9 cellular contexts compared by ENCODE assay signal in genomic region chr7:88546808-88547207, GRCh38.
DNase-seq lines count a peak whose midpoint lies in the region; ATAC-seq and TF ChIP-seq lines count a peak whose summit lies in the region.
"Had no signal": no experiment of that assay in that cellular context is flagged by ENCODE, and none has a peak within 500 bp of the region (broad histone marks: within the 10 kb centered on the region; RNA-seq: fewer than 3 reads in every experiment).

No MANE protein-coding gene starts in this region.

- H3K36me3 ChIP-seq in PC-3 (ENCODE audit: low read depth, low read length) = no peaks in the 10 kb centered on the region

- H3K4me3 Mint-ChIP-seq in activated CD4-positive, alpha-beta T cell treated with anti-CD3 and anti-CD28 coated beads, Interleukin-2, amount 10 ng/mL, durations not matched to agents 7 days and 5 days = no peak overlapping the region
- no peak overlapping the region for H3K4me3 Mint-ChIP-seq in natural killer cell
- H3K4me3 Mint-ChIP-seq: activated naive CD4-positive, alpha-beta T cell treated with anti-CD3 and anti-CD28 coated beads, Interleukin-2, amount 50 U/mL, for 24 hours had no signal

- H3K9me3 Mint-ChIP-seq in activated CD4-positive, alpha-beta T cell treated with anti-CD3 and anti-CD28 coated beads, Interleukin-2, amount 10 ng/mL, durations not matched to agents 7 days and 5 days = peaks cover 4% of the 10 kb centered on the region
- H3K9me3 Mint-ChIP-seq in natural killer cell = peaks cover 5 to 10% of the 10 kb centered on the region in 2 donors

- CTCF ChIA-PET in activated CD4-positive, alpha-beta T cell treated with anti-CD3 and anti-CD28 coated beads, Interleukin-2, amount 10 ng/mL, durations not matched to agents 7 days and 5 days (lab: Charles Lee) = no interaction called here
- CTCF ChIA-PET in PC-3 (lab: Charles Lee) = interaction anchor here (0.5 to 1.1 kb wide), 5 partner anchors 170 to 1076 kb away, joined by 3 to 20 read pairs (median 5); no protein-coding TSS in a partner anchor

- H3K9me3 ChIP-seq in PC-3 (ENCODE audit: low read length) = no peaks in the 10 kb centered on the region

- H3K4me1 ChIP-seq in PC-3 (ENCODE audit: insufficient read depth, low read length) = no peaks in the 10 kb centered on the region

- no peaks in the 10 kb centered on the region for H3K4me1 Mint-ChIP-seq in activated CD4-positive, alpha-beta T cell treated with anti-CD3 and anti-CD28 coated beads, Interleukin-2, amount 10 ng/mL, durations not matched to agents 7 days and 5 days
- H3K4me1 Mint-ChIP-seq in natural killer cell = no peaks in the 10 kb centered on the region
- H3K4me1 Mint-ChIP-seq: activated naive CD4-positive, alpha-beta T cell treated with anti-CD3 and anti-CD28 coated beads, Interleukin-2, amount 50 U/mL, for 24 hours had no signal

- no peak overlapping the region for H3K27ac Mint-ChIP-seq in activated CD4-positive, alpha-beta T cell treated with anti-CD3 and anti-CD28 coated beads, Interleukin-2, amount 10 ng/mL, durations not matched to agents 7 days and 5 days
- H3K27ac Mint-ChIP-seq in natural killer cell = no peak overlapping the region
- H3K27ac Mint-ChIP-seq: activated naive CD4-positive, alpha-beta T cell treated with anti-CD3 and anti-CD28 coated beads, Interleukin-2, amount 50 U/mL, for 24 hours had no signal

- no peak overlapping the region for H2AFZ ChIP-seq in PC-3 (ENCODE audit: low read length)

- no TSS peak for BruUV-seq in PC-3 (replicated peaks; lab: Mats Ljungman, UMichigan)

- H3K27me3 Mint-ChIP-seq in activated CD4-positive, alpha-beta T cell treated with anti-CD3 and anti-CD28 coated beads, Interleukin-2, amount 10 ng/mL, durations not matched to agents 7 days and 5 days = no peaks in the 10 kb centered on the region
- H3K27me3 Mint-ChIP-seq in natural killer cell (ENCODE audit: low read depth in 2 of 2) = no peaks in the 10 kb centered on the region

- no peaks in the 10 kb centered on the region for H3K27me3 ChIP-seq in PC-3 (ENCODE audit: low read length)

- no peak overlapping the region for H3K27ac ChIP-seq in PC-3 (ENCODE audit: low read length)

- DNase-seq in activated CD4-positive, alpha-beta T cell treated with anti-CD3 and anti-CD28 coated beads, Interleukin-2, amount 10 ng/mL, durations not matched to agents 7 days and 5 days = peak; percentile 39
- no peak for DNase-seq in activated CD4-positive, alpha-beta T cell treated with anti-CD3 and anti-CD28 coated beads for 1 hour
- peak; percentile 62 for DNase-seq in PC-3
- DNase-seq in fibroblast of pulmonary artery (ENCODE audit: low read depth) = peak; percentile 33
- no peak for DNase-seq in natural killer cell
- DNase-seq in activated naive CD4-positive, alpha-beta T cell treated with Interleukin-2 at 50 U/mL for 16 hours = no peak

- no peaks in the 10 kb centered on the region for H3K9me2 ChIP-seq in PC-3 (replicated peaks; ENCODE audit: low read length)

- H4K20me1 ChIP-seq in PC-3 (ENCODE audit: low read length) = no peaks in the 10 kb centered on the region

- ATAC-seq in HG02798 (IDR thresholded peaks at IDR 0.05; ENCODE audit: poor library complexity, unreplicated experiment) (peak; percentile 73), PC-3 (peak; percentile 82), natural killer cell (no peak), GM21786 (IDR thresholded peaks at IDR 0.05; ENCODE audit: unreplicated experiment) (no peak)

- TF ChIP-seq CTCF in PC-3 (conservative IDR thresholded peaks at IDR 0.05; ENCODE audit: low read depth, low read length) (peak; percentile 68), fibroblast of pulmonary artery (IDR thresholded peaks at IDR 0.05; ENCODE audit: low read length, missing control alignments) (peak; percentile 40), natural killer cell (IDR thresholded peaks at IDR 0.05) (no peak)

- H3K9ac ChIP-seq in PC-3 (ENCODE audit: low read length) = no peak overlapping the region

- POLR2A ChIA-PET in activated CD4-positive, alpha-beta T cell treated with anti-CD3 and anti-CD28 coated beads, Interleukin-2, amount 10 ng/mL, durations not matched to agents 7 days and 5 days (lab: Charles Lee) = no interaction called here
- POLR2A ChIA-PET in PC-3 (lab: Charles Lee; ENCODE audit: unreplicated experiment) = no interaction called here

- no peaks in the 10 kb centered on the region for H3K79me2 ChIP-seq in PC-3 (ENCODE audit: low read length)

- H3K36me3 Mint-ChIP-seq in activated CD4-positive, alpha-beta T cell treated with anti-CD3 and anti-CD28 coated beads, Interleukin-2, amount 10 ng/mL, durations not matched to agents 7 days and 5 days (ENCODE audit: low read depth) = no peaks in the 10 kb centered on the region
- peaks cover 5% of the 10 kb centered on the region for H3K36me3 Mint-ChIP-seq in natural killer cell
- H3K36me3 Mint-ChIP-seq: activated naive CD4-positive, alpha-beta T cell treated with anti-CD3 and anti-CD28 coated beads, Interleukin-2, amount 50 U/mL, for 24 hours had no signal

- intact Hi-C loops in PC-3 (cut with micrococcal nuclease) = loop anchor here (1.0 to 5.0 kb wide), 4 partner anchors 288 to 1880 kb away; no protein-coding TSS in a partner anchor
- intact Hi-C loops in natural killer cell (cut with micrococcal nuclease) = no loop called here

- no peak overlapping the region for H3K4me2 ChIP-seq in PC-3 (ENCODE audit: low read length)

- no peaks in the 10 kb centered on the region for H3F3A ChIP-seq in PC-3 (ENCODE audit: low read length, unreplicated experiment)

- H3K4me3 ChIP-seq in PC-3 (ENCODE audit: low read length) (no peak overlapping the region), fibroblast of pulmonary artery (replicated peaks; ENCODE audit: low read depth, low read length) (no peak overlapping the region)

Comparison
In these comparisons a context has a peak if more than half of its experiments do, and no peak if none do; other contexts are left out.
1. DNase-seq: peak in activated CD4-positive, alpha-beta T cell treated with anti-CD3 and anti-CD28 coated beads, Interleukin-2, amount 10 ng/mL, durations not matched to agents 7 days and 5 days (single experiment), PC-3 (single experiment) and fibroblast of pulmonary artery (single experiment); none in activated CD4-positive, alpha-beta T cell treated with anti-CD3 and anti-CD28 coated beads for 1 hour (single experiment), natural killer cell (single experiment) and activated naive CD4-positive, alpha-beta T cell treated with Interleukin-2 at 50 U/mL for 16 hours (single experiment).
2. ATAC-seq: peak in HG02798 (single experiment) and PC-3 (single experiment); none in natural killer cell (0 of 3) and GM21786 (single experiment).